Comparison of ENCODE assay signal across 8 cellular contexts in the genomic region with DNA sequence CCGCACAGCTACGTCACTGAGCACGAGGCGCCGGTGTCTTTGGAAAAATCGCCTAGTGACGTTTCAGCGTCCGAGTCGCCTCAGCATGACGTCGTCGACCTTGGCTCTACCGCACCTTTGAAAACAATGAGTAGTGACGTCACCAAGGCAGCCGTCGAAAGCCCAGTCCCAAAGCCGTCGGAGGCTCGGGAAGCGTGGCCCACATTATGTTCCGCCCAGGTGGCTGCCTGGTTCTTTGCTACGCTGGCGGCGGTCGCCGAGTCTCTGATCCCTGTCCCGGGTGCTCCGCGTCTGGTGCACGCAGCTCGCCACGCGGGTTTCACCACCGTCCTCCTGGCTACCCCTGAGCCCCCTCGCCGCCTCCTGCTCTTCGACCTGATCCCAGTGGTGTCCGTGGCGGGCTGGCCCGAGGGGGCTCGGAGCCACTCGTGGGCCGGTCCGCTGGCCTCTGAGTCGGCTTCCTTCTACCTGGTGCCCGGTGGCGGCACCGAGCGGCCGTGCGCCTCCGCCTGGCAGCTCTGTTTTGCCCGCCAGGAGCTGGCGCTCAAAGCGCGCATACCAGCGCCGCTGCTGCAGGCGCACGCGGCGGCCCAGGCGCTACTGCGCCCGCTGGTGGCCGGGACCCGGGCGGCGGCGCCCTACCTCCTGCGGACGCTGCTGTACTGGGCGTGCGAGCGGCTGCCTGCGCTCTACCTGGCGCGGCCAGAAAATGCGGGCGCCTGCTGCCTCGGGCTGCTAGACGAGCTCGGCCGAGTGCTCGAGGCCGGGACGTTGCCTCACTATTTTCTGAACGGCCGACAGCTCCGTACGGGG. TPM values are rescaled to one million over a fixed set of nuclear protein-coding genes. Genes with fewer than 3 reads are reported as not detected.
DNase-seq lines count a peak whose midpoint lies in the region; ATAC-seq and TF ChIP-seq lines count a peak whose summit lies in the region.

No MANE protein-coding gene starts in this region.

- H3K4me1 Mint-ChIP-seq in activated CD4-positive, alpha-beta T cell treated with anti-CD3 and anti-CD28 coated beads, Interleukin-2, amount 10 ng/mL, durations not matched to agents 24 days and 14 days, result peaks cover 41% of the 10 kb centered on the region

- peaks cover 9% of the 10 kb centered on the region for H3K27me3 Mint-ChIP-seq in activated CD4-positive, alpha-beta T cell treated with anti-CD3 and anti-CD28 coated beads, Interleukin-2, amount 10 ng/mL, durations not matched to agents 24 days and 14 days

- intact Hi-C loops in activated CD4-positive, alpha-beta T cell treated with anti-CD3 and anti-CD28 coated beads, Interleukin-2, amount 10 ng/mL, durations not matched to agents 24 days and 14 days (cut with micrococcal nuclease), result loop anchor here (1.0 to 5.0 kb wide), 5 partner anchors 125 to 406 kb away; a partner anchor contains a TSS

- peak overlapping the region; percentile 93 for H3K4me3 Mint-ChIP-seq in activated CD4-positive, alpha-beta T cell treated with anti-CD3 and anti-CD28 coated beads, Interleukin-2, amount 10 ng/mL, durations not matched to agents 24 days and 14 days

- TF ChIP-seq CTCF in AG09319 (IDR thresholded peaks at IDR 0.05; ENCODE audit: low read depth, low read length), result peak; percentile 57

- H3K36me3 Mint-ChIP-seq in activated CD4-positive, alpha-beta T cell treated with anti-CD3 and anti-CD28 coated beads, Interleukin-2, amount 10 ng/mL, durations not matched to agents 24 days and 14 days (ENCODE audit: low read depth), result peaks cover 18% of the 10 kb centered on the region

- peak overlapping the region; percentile 98 for H3K27ac Mint-ChIP-seq in activated CD4-positive, alpha-beta T cell treated with anti-CD3 and anti-CD28 coated beads, Interleukin-2, amount 10 ng/mL, durations not matched to agents 24 days and 14 days

- DNase-seq in AG09319 (ENCODE audit: extremely low read depth, low read depth) (peak; percentile 47), NCI-H446 treated with DMSO at 0.1 percent for 48 hours (lab: John Stamatoyannopoulos, UW) (peak; percentile 42), dedifferentiated amniotic fluid mesenchymal stem cell (ENCODE audit: extremely low spot score) (peak; percentile 42), left kidney (ENCODE audit: low read depth, low spot score) (peak; percentile 93)
- DNase-seq in activated CD4-positive, alpha-beta T cell treated with anti-CD3 and anti-CD28 coated beads, Interleukin-2, amount 10 ng/mL, durations not matched to agents 24 days and 14 days, result peak; percentile 95
- peak; percentile 71 to 77 for DNase-seq in stimulated activated CD4-positive, alpha-beta T cell treated with anti-CD3 and anti-CD28 coated beads, Interleukin-1b, Interleukin-23, amount 100 ng/mL, for 4 hours (ENCODE audit: low read depth in 2 of 2)

- no peaks in the 10 kb centered on the region for H3K9me3 Mint-ChIP-seq in activated CD4-positive, alpha-beta T cell treated with anti-CD3 and anti-CD28 coated beads, Interleukin-2, amount 10 ng/mL, durations not matched to agents 24 days and 14 days

- ATAC-seq in GM21576 (IDR thresholded peaks at IDR 0.05; ENCODE audit: unreplicated experiment), result peak; percentile 36
- ATAC-seq in HG02870 (IDR thresholded peaks at IDR 0.05; ENCODE audit: unreplicated experiment), result no peak

RNA-seq across cellular contexts. Expression of a gene that starts 1.5 kb away (rescaled TPM):
- 12.8 and 12.9 TPM in 2 replicates for total RNA-seq in activated CD4-positive, alpha-beta T cell treated with anti-CD3 and anti-CD28 coated beads, Interleukin-2, amount 10 ng/mL, durations not matched to agents 24 days and 14 days

RNA-seq across cellular contexts. Expression of a gene that starts 2.5 kb away (rescaled TPM):
- 9.4 and 9.5 TPM in 2 replicates for total RNA-seq in activated CD4-positive, alpha-beta T cell treated with anti-CD3 and anti-CD28 coated beads, Interleukin-2, amount 10 ng/mL, durations not matched to agents 24 days and 14 days

RNA-seq across cellular contexts. Expression of a gene that starts 8.1 kb away (rescaled TPM):
- 6.1 and 7.2 TPM in 2 replicates for total RNA-seq in activated CD4-positive, alpha-beta T cell treated with anti-CD3 and anti-CD28 coated beads, Interleukin-2, amount 10 ng/mL, durations not matched to agents 24 days and 14 days

RNA-seq across cellular contexts. Expression of a gene that starts 8.1 kb away (rescaled TPM):
- total RNA-seq in activated CD4-positive, alpha-beta T cell treated with anti-CD3 and anti-CD28 coated beads, Interleukin-2, amount 10 ng/mL, durations not matched to agents 24 days and 14 days, result not detected in 2 replicates

RNA-seq across cellular contexts. Expression of a gene that starts 11.3 kb away (rescaled TPM):
- not detected in 2 replicates for total RNA-seq in activated CD4-positive, alpha-beta T cell treated with anti-CD3 and anti-CD28 coated beads, Interleukin-2, amount 10 ng/mL, durations not matched to agents 24 days and 14 days

Comparison
In these comparisons a context has a peak if more than half of its experiments do, and no peak if none do; other contexts are left out.
1. DNase-seq: peak in every context shown above with its lines; median percentile 95 in activated CD4-positive, alpha-beta T cell treated with anti-CD3 and anti-CD28 coated beads, Interleukin-2, amount 10 ng/mL, durations not matched to agents 24 days and 14 days; 93 in left kidney; 74 in stimulated activated CD4-positive, alpha-beta T cell treated with anti-CD3 and anti-CD28 coated beads, Interleukin-1b, Interleukin-23, amount 100 ng/mL, for 4 hours; 47 in AG09319; 42 in NCI-H446 treated with DMSO at 0.1 percent for 48 hours; 42 in dedifferentiated amniotic fluid mesenchymal stem cell.